15 cellular contexts compared by ENCODE assay signal in genomic region chr9:89657765-89658164, GRCh38. TPM values are rescaled to one million over a fixed set of nuclear protein-coding genes. Genes with fewer than 3 reads are reported as not detected.
DNase-seq lines count a peak whose midpoint lies in the region; ATAC-seq, FAIRE-seq and TF ChIP-seq lines count a peak whose summit lies in the region.
"Had no signal": no experiment of that assay in that cellular context is flagged by ENCODE, and none has a peak within 500 bp of the region (broad histone marks: within the 10 kb centered on the region; RNA-seq: fewer than 3 reads in every experiment).

No MANE protein-coding gene starts in this region.

- no peak for TF ChIP-seq CTCF in GM10266 (IDR thresholded peaks at IDR 0.05; ENCODE audit: control insufficient read depth, insufficient read depth, low read depth, missing control alignments)

- no peak overlapping the region for H3K27ac ChIP-seq in naive thymus-derived CD4-positive, alpha-beta T cell (ENCODE audit: low read depth, low read length)
- H3K27ac ChIP-seq: BLaER1, lower lobe of right lung, tibial artery had no signal

- H3K27ac Mint-ChIP-seq in activated T-helper 2 cell treated with anti-CD3 and anti-CD28 coated beads, Interferon-gamma antibody, Interleukin-2, Interleukin-4, amounts not matched to agents 10 μg/mL and 5 μg/mL and 100 μg/mL, durations not matched to agents 14 hours and 24 hours and 36 hours: no peak overlapping the region
- H3K27ac Mint-ChIP-seq in naive thymus-derived CD4-positive, alpha-beta T cell: peak overlapping the region in 2 of 9 donors; percentile 63 to 76

- no peaks in the 10 kb centered on the region for H3K36me3 ChIP-seq in naive thymus-derived CD4-positive, alpha-beta T cell (ENCODE audit: control insufficient read depth in 2 of 3, insufficient read depth in 3 of 3, low read length in 3 of 3)
- H3K36me3 ChIP-seq: BLaER1, lower lobe of right lung, tibial artery had no signal

- no peaks in the 10 kb centered on the region for H3K27me3 ChIP-seq in naive thymus-derived CD4-positive, alpha-beta T cell (ENCODE audit: control insufficient read depth in 2 of 2, insufficient read depth in 2 of 2, low read length in 2 of 2)
- H3K27me3 ChIP-seq: BLaER1, tibial artery had no signal

- FAIRE-seq in HTR-8/SVneo (lab: Jason Lieb, UNC): no peak
- FAIRE-seq: astrocyte, endometrium, G401.6, K562 had no signal

- H3K4me1 ChIP-seq in naive thymus-derived CD4-positive, alpha-beta T cell (ENCODE audit: control insufficient read depth in 2 of 2, insufficient read depth in 2 of 2, low read length in 2 of 2): peaks cover 0 to 9% of the 10 kb centered on the region in 2 donors

- ATAC-seq in GM18868 (IDR thresholded peaks at IDR 0.05; ENCODE audit: unreplicated experiment): peak; percentile 90
- peak; percentile 62 for ATAC-seq in HG02981 (IDR thresholded peaks at IDR 0.05; ENCODE audit: unreplicated experiment)
- no peak for ATAC-seq in naive thymus-derived CD4-positive, alpha-beta T cell
- ATAC-seq: K562, lower lobe of right lung had no signal

- no peaks in the 10 kb centered on the region for H3K36me3 Mint-ChIP-seq in activated T-helper 2 cell treated with anti-CD3 and anti-CD28 coated beads, Interferon-gamma antibody, Interleukin-2, Interleukin-4, amounts not matched to agents 10 μg/mL and 5 μg/mL and 100 μg/mL, durations not matched to agents 14 hours and 24 hours and 36 hours (ENCODE audit: low read depth)
- H3K36me3 Mint-ChIP-seq in naive thymus-derived CD4-positive, alpha-beta T cell: peaks cover 0 to 3% (median 0%) of the 10 kb centered on the region in 5 donors

- H3K27me3 Mint-ChIP-seq in activated T-helper 2 cell treated with anti-CD3 and anti-CD28 coated beads, Interferon-gamma antibody, Interleukin-2, Interleukin-4, amounts not matched to agents 10 μg/mL and 5 μg/mL and 100 μg/mL, durations not matched to agents 14 hours and 24 hours and 36 hours (ENCODE audit: low read depth): peaks cover 15% of the 10 kb centered on the region
- H3K27me3 Mint-ChIP-seq in naive thymus-derived CD4-positive, alpha-beta T cell: peaks cover 0 to 14% (median 5%) of the 10 kb centered on the region in 5 donors

- H3K4me3 Mint-ChIP-seq in activated T-helper 2 cell treated with anti-CD3 and anti-CD28 coated beads, Interferon-gamma antibody, Interleukin-2, Interleukin-4, amounts not matched to agents 10 μg/mL and 5 μg/mL and 100 μg/mL, durations not matched to agents 14 hours and 24 hours and 36 hours (ENCODE audit: low read depth): no peak overlapping the region
- peak overlapping the region in 1 of 10 donors; percentile 74 for H3K4me3 Mint-ChIP-seq in naive thymus-derived CD4-positive, alpha-beta T cell

- POLR2A ChIA-PET in naive thymus-derived CD4-positive, alpha-beta T cell (lab: Charles Lee): no interaction called here

- H3K9me3 Mint-ChIP-seq in activated T-helper 2 cell treated with anti-CD3 and anti-CD28 coated beads, Interferon-gamma antibody, Interleukin-2, Interleukin-4, amounts not matched to agents 10 μg/mL and 5 μg/mL and 100 μg/mL, durations not matched to agents 14 hours and 24 hours and 36 hours: no peaks in the 10 kb centered on the region
- H3K9me3 Mint-ChIP-seq in naive thymus-derived CD4-positive, alpha-beta T cell: peaks cover 0 to 2% (median 0%) of the 10 kb centered on the region in 11 donors

- CTCF ChIA-PET in naive thymus-derived CD4-positive, alpha-beta T cell (lab: Charles Lee): no interaction called here

- H3K4me3 ChIP-seq in naive thymus-derived CD4-positive, alpha-beta T cell (ENCODE audit: low read length): no peak overlapping the region
- H3K4me3 ChIP-seq: BLaER1, K562, lower lobe of right lung, tibial artery had no signal

- intact Hi-C loops in activated T-helper 2 cell treated with anti-CD3 and anti-CD28 coated beads, Interferon-gamma antibody, Interleukin-2, Interleukin-4, amounts not matched to agents 10 μg/mL and 5 μg/mL and 100 μg/mL, durations not matched to agents 14 hours and 24 hours and 36 hours (cut with micrococcal nuclease): loop anchor here (5.0 kb wide), 1 partner anchor 50 kb away; the partner anchor contains the start of gene GADD45G
- intact Hi-C loops in naive thymus-derived CD4-positive, alpha-beta T cell (cut with micrococcal nuclease): loop anchor here in 1 of 2 donors (1.0 to 5.0 kb wide), 3 partner anchors 45 to 86 kb away; partner anchors contain the start of gene GADD45G

- no peaks in the 10 kb centered on the region for H3K9me3 ChIP-seq in naive thymus-derived CD4-positive, alpha-beta T cell (ENCODE audit: control insufficient read depth in 2 of 3, low read length in 3 of 3)
- H3K9me3 ChIP-seq: BLaER1, lower lobe of right lung, tibial artery had no signal

- H3K4me1 Mint-ChIP-seq in activated T-helper 2 cell treated with anti-CD3 and anti-CD28 coated beads, Interferon-gamma antibody, Interleukin-2, Interleukin-4, amounts not matched to agents 10 μg/mL and 5 μg/mL and 100 μg/mL, durations not matched to agents 14 hours and 24 hours and 36 hours (ENCODE audit: low read depth): peaks cover 31% of the 10 kb centered on the region
- H3K4me1 Mint-ChIP-seq in naive thymus-derived CD4-positive, alpha-beta T cell: peaks cover 10 to 47% (median 13%) of the 10 kb centered on the region in 7 donors

- DNase-seq in GM10266 (ENCODE audit: extremely low spot score) (peak; percentile 53), NCI-H748 treated with DMSO at 0.1 percent for 48 hours (lab: John Stamatoyannopoulos, UW) (no peak), HTR-8/SVneo (ENCODE audit: insufficient read length, low spot score) (no peak)
- DNase-seq in activated T-helper 2 cell treated with anti-CD3 and anti-CD28 coated beads, Interferon-gamma antibody, Interleukin-2, Interleukin-4, amounts not matched to agents 10 μg/mL and 5 μg/mL and 100 μg/mL, durations not matched to agents 14 hours and 24 hours and 36 hours (ENCODE audit: low spot score): peak; percentile 47
- no peak for DNase-seq in naive thymus-derived CD4-positive, alpha-beta T cell
- DNase-seq in activated effector memory CD4-positive, alpha-beta T cell treated with Interleukin-2 at 50 U/mL for 16 hours: no peak
- DNase-seq: lower lobe of right lung had no signal

RNA-seq across cellular contexts. Expression of gene GADD45G, which starts 53.0 kb away (rescaled TPM):
- 18.4 and 19.9 TPM in 2 replicates for total RNA-seq in activated T-helper 2 cell treated with anti-CD3 and anti-CD28 coated beads, Interferon-gamma antibody, Interleukin-2, Interleukin-4, amounts not matched to agents 10 μg/mL and 5 μg/mL and 100 μg/mL, durations not matched to agents 14 hours and 24 hours and 36 hours
- 10 to 100 TPM in 1 of 5 experiments, 1 to 10 TPM in 3, under 1 TPM in 1; 0.59 to 18.7 (median 4.7) TPM for total RNA-seq in naive thymus-derived CD4-positive, alpha-beta T cell
- under 1 TPM in 1 of 2 donors, not detected in 1; 0.51 TPM for polyA plus RNA-seq in naive thymus-derived CD4-positive, alpha-beta T cell

Comparison
In these comparisons a context has a peak if more than half of its experiments do, and no peak if none do; other contexts are left out.
1. DNase-seq: peak in GM10266 (single experiment) and activated T-helper 2 cell treated with anti-CD3 and anti-CD28 coated beads, Interferon-gamma antibody, Interleukin-2, Interleukin-4, amounts not matched to agents 10 μg/mL and 5 μg/mL and 100 μg/mL, durations not matched to agents 14 hours and 24 hours and 36 hours (single experiment); none in naive thymus-derived CD4-positive, alpha-beta T cell (0 of 9), activated effector memory CD4-positive, alpha-beta T cell treated with Interleukin-2 at 50 U/mL for 16 hours (single experiment), NCI-H748 treated with DMSO at 0.1 percent for 48 hours (single experiment) and HTR-8/SVneo (single experiment).